Comparison of ENCODE assay signal across 8 cellular contexts in the genomic region with DNA sequence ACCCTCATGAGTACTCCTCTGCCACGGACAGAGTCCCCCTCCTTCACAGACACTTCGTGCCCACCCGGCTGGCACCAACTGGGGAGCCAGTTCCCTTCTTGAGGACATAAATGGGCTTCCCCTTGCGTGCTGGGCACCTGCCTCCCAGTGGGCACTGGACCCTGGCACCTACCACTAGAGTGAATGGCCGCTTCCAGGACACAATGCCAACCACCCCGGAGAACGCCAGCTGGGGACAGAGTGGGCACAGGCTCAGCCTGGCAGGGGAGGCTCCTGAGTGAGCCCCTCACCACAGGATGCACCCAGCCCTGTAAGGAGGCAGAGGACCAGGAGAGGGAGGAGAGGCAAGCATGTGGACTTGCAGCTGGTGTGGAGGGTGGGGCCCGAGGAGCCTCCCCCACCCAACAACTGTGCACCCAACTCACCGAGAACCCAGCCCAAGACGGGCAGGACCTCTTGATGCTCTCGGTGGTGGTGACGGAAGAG. TPM values are rescaled to one million over a fixed set of nuclear protein-coding genes. Genes with fewer than 3 reads are reported as not detected.
DNase-seq lines count a peak whose midpoint lies in the region; ATAC-seq and TF ChIP-seq lines count a peak whose summit lies in the region.

No MANE protein-coding gene starts in this region.

- H3K4me3 Mint-ChIP-seq in HFFc6, result peak overlapping the region; percentile 90
- peak overlapping the region; percentile 84 for H3K4me3 Mint-ChIP-seq in MCF 10A (ENCODE audit: unreplicated experiment)
- peak overlapping the region; percentile 75 for H3K4me3 Mint-ChIP-seq in mesothelial cell of epicardium

- CTCF ChIA-PET in MCF 10A (lab: Yijun Ruan, JAX), result interaction anchor here (0.7 to 10.0 kb wide), 4 partner anchors 13 to 533 kb away, joined by 3 to 238 read pairs (median 30); a partner anchor contains a TSS

- no TSS peak for BruUV-seq in MCF 10A (replicated peaks; lab: Mats Ljungman, UMichigan)

- POLR2A ChIA-PET in MCF 10A (lab: Yijun Ruan, JAX), result interaction anchor here (0.9 to 7.5 kb wide), 6 partner anchors 7 to 309 kb away, joined by 3 to 45 read pairs (median 8); a partner anchor contains a TSS

- H3K27ac Mint-ChIP-seq in HFFc6, result peak overlapping the region; percentile 79
- peak overlapping the region; percentile 35 for H3K27ac Mint-ChIP-seq in MCF 10A (ENCODE audit: low read depth, unreplicated experiment)
- H3K27ac Mint-ChIP-seq in mesothelial cell of epicardium, result peak overlapping the region; percentile 76

- H3K9me3 Mint-ChIP-seq in HFFc6 (no peaks in the 10 kb centered on the region), MCF 10A (ENCODE audit: unreplicated experiment) (no peaks in the 10 kb centered on the region), mesothelial cell of epicardium (no peaks in the 10 kb centered on the region)

- H3K27me3 Mint-ChIP-seq in HFFc6 (ENCODE audit: insufficient read depth) (peaks cover 2% of the 10 kb centered on the region), MCF 10A (ENCODE audit: insufficient read depth, unreplicated experiment) (no peaks in the 10 kb centered on the region), mesothelial cell of epicardium (ENCODE audit: low read depth) (no peaks in the 10 kb centered on the region)

- H3K27ac ChIP-seq in 22Rv1, result peak overlapping the region; percentile 70

- ATAC-seq in GM19397 (IDR thresholded peaks at IDR 0.05; ENCODE audit: unreplicated experiment) (no peak), GM19035 (IDR thresholded peaks at IDR 0.05; ENCODE audit: unreplicated experiment) (no peak), HG02885 (IDR thresholded peaks at IDR 0.05; ENCODE audit: poor library complexity, unreplicated experiment) (no peak)

- H3K4me1 Mint-ChIP-seq in HFFc6 (ENCODE audit: low read depth) (peaks cover 48% of the 10 kb centered on the region), MCF 10A (ENCODE audit: insufficient read depth, unreplicated experiment) (peaks cover 28% of the 10 kb centered on the region), mesothelial cell of epicardium (peaks cover 30% of the 10 kb centered on the region)

- TF ChIP-seq CTCF in 22Rv1 (IDR thresholded peaks at IDR 0.05), result no peak
- no peak for TF ChIP-seq CTCF in HFFc6 (IDR thresholded peaks at IDR 0.05)
- no peak for TF ChIP-seq CTCF in MCF 10A (IDR thresholded peaks at IDR 0.05; ENCODE audit: unreplicated experiment)
- no peak for TF ChIP-seq CTCF in mesothelial cell of epicardium (IDR thresholded peaks at IDR 0.05; ENCODE audit: unreplicated experiment)

- DNase-seq in HFFc6, result no peak
- no peak for DNase-seq in MCF 10A (ENCODE audit: unreplicated experiment)
- DNase-seq in mesothelial cell of epicardium (ENCODE audit: low spot score in 2 of 2, unreplicated experiment in 2 of 2), result no peak
- no peak for DNase-seq in SHP77 (lab: John Stamatoyannopoulos, UW)

- intact Hi-C loops in MCF 10A (cut with micrococcal nuclease), result no loop called here

- peaks cover 7% of the 10 kb centered on the region for H3K36me3 Mint-ChIP-seq in HFFc6 (ENCODE audit: low read depth)
- H3K36me3 Mint-ChIP-seq in MCF 10A (ENCODE audit: insufficient read depth, unreplicated experiment), result peaks cover 29% of the 10 kb centered on the region
- H3K36me3 Mint-ChIP-seq in mesothelial cell of epicardium, result peaks cover 14% of the 10 kb centered on the region

RNA-seq across cellular contexts. Expression of a gene that starts 1.0 kb away (rescaled TPM):
- total RNA-seq in HFFc6 (2021; fragmentation: NEBNext Ultra II Directional; extraction: Animal tissue kit (Norgen Biotek cat#: 25700)), result 10 to 100 TPM; 53.6 to 81.3 (median 58.8) TPM
- total RNA-seq in MCF 10A (2022) (32.3 and 37.1 TPM in 2 replicates), mesothelial cell of epicardium (51.9 to 56.1 TPM (median 56.0 TPM) in 3 replicates)

RNA-seq across cellular contexts. Expression of a gene that starts 7.9 kb away (rescaled TPM):
- total RNA-seq in HFFc6 (2021; fragmentation: NEBNext Ultra II Directional; extraction: Animal tissue kit (Norgen Biotek cat#: 25700)), result 100 to 1,000 TPM; 125 to 150 (median 135) TPM
- total RNA-seq in MCF 10A (2022) (80.6 and 88.1 TPM in 2 replicates), mesothelial cell of epicardium (46.8 to 50.5 TPM (median 49.8 TPM) in 3 replicates)

RNA-seq across cellular contexts. Expression of a gene that starts 19.0 kb away (rescaled TPM):
- total RNA-seq in HFFc6 (2021; fragmentation: NEBNext Ultra II Directional; extraction: Animal tissue kit (Norgen Biotek cat#: 25700)), result 10 to 100 TPM; 24.8 to 32.8 (median 30.0) TPM
- total RNA-seq in MCF 10A (2022), result 78.6 and 82.3 TPM in 2 replicates
- 104 to 108 TPM (median 105 TPM) in 3 replicates for total RNA-seq in mesothelial cell of epicardium

RNA-seq across cellular contexts. Expression of a gene that starts 23.0 kb away (rescaled TPM):
- 1 to 10 TPM; 1.3 to 1.6 (median 1.5) TPM for total RNA-seq in HFFc6 (2021; fragmentation: NEBNext Ultra II Directional; extraction: Animal tissue kit (Norgen Biotek cat#: 25700))
- total RNA-seq in MCF 10A (2022) (2.5 and 4.3 TPM in 2 replicates), mesothelial cell of epicardium (12.9 to 13.6 TPM (median 13.1 TPM) in 3 replicates)

RNA-seq across cellular contexts. Expression of a gene that starts 45.8 kb away (rescaled TPM):
- total RNA-seq in HFFc6 (2021; fragmentation: NEBNext Ultra II Directional; extraction: Animal tissue kit (Norgen Biotek cat#: 25700)), result 10 to 100 TPM; 49.8 to 55.4 (median 51.5) TPM
- 64.6 and 67.4 TPM in 2 replicates for total RNA-seq in MCF 10A (2022)
- 33.9 to 35.7 TPM (median 33.9 TPM) in 3 replicates for total RNA-seq in mesothelial cell of epicardium
